ENCODE assay signal across 8 cellular contexts in genomic region chr3:125140817-125141595, GRCh38.
DNase-seq lines count a peak whose midpoint lies in the region; ATAC-seq and TF ChIP-seq lines count a peak whose summit lies in the region.

No MANE protein-coding gene starts in this region.

- peaks cover 47% of the 10 kb centered on the region for H3K4me1 Mint-ChIP-seq in activated naive CD8-positive, alpha-beta T cell treated with anti-CD3 and anti-CD28 coated beads, Interleukin-2, amount 50 U/mL, for 24 hours
- peaks cover 38% of the 10 kb centered on the region for H3K4me1 Mint-ChIP-seq in neural crest cell

- ATAC-seq in GM18505 (IDR thresholded peaks at IDR 0.05; ENCODE audit: unreplicated experiment) (peak; percentile 2), HG02763 (IDR thresholded peaks at IDR 0.05; ENCODE audit: unreplicated experiment) (peak; percentile 9)
- peak; percentile 26 for ATAC-seq in activated naive CD8-positive, alpha-beta T cell treated with anti-CD3 and anti-CD28 coated beads, Interleukin-2, amount 50 U/mL, for 24 hours

- H3K36me3 Mint-ChIP-seq in activated naive CD8-positive, alpha-beta T cell treated with anti-CD3 and anti-CD28 coated beads, Interleukin-2, amount 50 U/mL, for 24 hours (ENCODE audit: low read depth) = peaks cover 4% of the 10 kb centered on the region
- H3K36me3 Mint-ChIP-seq in neural crest cell (ENCODE audit: low read depth) = no peaks in the 10 kb centered on the region

- no peak for TF ChIP-seq POLR2A in GM18505 (IDR thresholded peaks at IDR 0.05; ENCODE audit: borderline replicate concordance, extremely low read depth, insufficient read depth, insufficient read length)

- H3K4me3 Mint-ChIP-seq in activated naive CD8-positive, alpha-beta T cell treated with anti-CD3 and anti-CD28 coated beads, Interleukin-2, amount 50 U/mL, for 24 hours = peak overlapping the region; percentile 60
- H3K4me3 Mint-ChIP-seq in neural crest cell = peak overlapping the region; percentile 49

- H3K27me3 Mint-ChIP-seq in activated naive CD8-positive, alpha-beta T cell treated with anti-CD3 and anti-CD28 coated beads, Interleukin-2, amount 50 U/mL, for 24 hours = peaks cover 46% of the 10 kb centered on the region
- peaks cover 34% of the 10 kb centered on the region for H3K27me3 Mint-ChIP-seq in neural crest cell (ENCODE audit: low read depth)

- H3K9me3 Mint-ChIP-seq in activated naive CD8-positive, alpha-beta T cell treated with anti-CD3 and anti-CD28 coated beads, Interleukin-2, amount 50 U/mL, for 24 hours = peaks cover 3% of the 10 kb centered on the region
- no peaks in the 10 kb centered on the region for H3K9me3 Mint-ChIP-seq in neural crest cell

- DNase-seq in activated naive CD8-positive, alpha-beta T cell treated with anti-CD3 and anti-CD28 coated beads, Interleukin-2, amount 50 U/mL, for 24 hours = no peak
- no peak for DNase-seq in neural crest cell (ENCODE audit: low read depth, low spot score)
- no peak for DNase-seq in HCEC 1CT
- no peak for DNase-seq in NCI-H226
- DNase-seq in NCI-H1417 treated with DMSO at 0.1 percent for 48 hours (lab: John Stamatoyannopoulos, UW) = no peak
- no peak for DNase-seq in SK-N-DZ (ENCODE audit: low spot score)

- H3K27ac Mint-ChIP-seq in activated naive CD8-positive, alpha-beta T cell treated with anti-CD3 and anti-CD28 coated beads, Interleukin-2, amount 50 U/mL, for 24 hours = peak overlapping the region; percentile 84
- no peak overlapping the region for H3K27ac Mint-ChIP-seq in neural crest cell (ENCODE audit: unreplicated experiment)

- no peak for TF ChIP-seq CTCF in neural crest cell (conservative IDR thresholded peaks at IDR 0.05)
